9 cellular contexts compared by ENCODE assay signal in the genomic region with DNA sequence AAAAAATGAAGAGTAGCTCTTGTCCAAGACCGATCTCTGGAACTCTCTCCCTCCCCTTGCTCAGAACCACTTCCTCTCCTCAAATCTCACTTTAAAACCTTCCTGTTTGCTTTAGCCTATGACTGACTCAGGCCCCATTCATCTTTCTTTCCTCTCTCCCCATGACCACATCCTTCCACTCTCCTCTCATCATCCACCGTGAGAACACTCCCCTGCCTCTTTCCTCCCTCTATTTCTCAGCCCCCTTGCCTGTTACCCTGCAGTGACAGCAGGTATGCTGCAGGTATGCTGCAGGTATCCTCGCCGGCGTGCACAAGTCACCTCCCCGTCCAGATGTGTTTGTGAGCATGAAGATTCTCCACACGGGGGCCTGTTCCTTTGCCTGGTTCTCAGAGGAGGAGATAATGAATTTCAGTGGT.
DNase-seq lines count a peak whose midpoint lies in the region; ATAC-seq and TF ChIP-seq lines count a peak whose summit lies in the region.
"Had no signal": no experiment of that assay in that cellular context is flagged by ENCODE, and none has a peak within 500 bp of the region (broad histone marks: within the 10 kb centered on the region; RNA-seq: fewer than 3 reads in every experiment).

No MANE protein-coding gene starts in this region.

- H3F3A ChIP-seq in GM23248 (ENCODE audit: insufficient read depth), result no peaks in the 10 kb centered on the region
- H3F3A ChIP-seq in SK-N-SH (replicated peaks; ENCODE audit: insufficient read depth), result peaks cover 25% of the 10 kb centered on the region

- no peak for TF ChIP-seq RAD21 in SK-N-SH (IDR thresholded peaks at IDR 0.05; ENCODE audit: low read length)

- CTCF ChIA-PET in SK-N-SH (lab: Yijun Ruan, JAX), result interaction anchor here (0.6 to 1.4 kb wide), 2 partner anchors 12 to 184 kb away, joined by 3 to 4 read pairs; no protein-coding TSS in a partner anchor

- H3K36me3 Mint-ChIP-seq in immature natural killer cell, result no peaks in the 10 kb centered on the region

- H3K9me3 Mint-ChIP-seq in immature natural killer cell, result no peaks in the 10 kb centered on the region

- no peaks in the 10 kb centered on the region for H3K27me3 Mint-ChIP-seq in immature natural killer cell (ENCODE audit: low read depth in 3 of 3)

- peaks cover 10 to 32% (median 14%) of the 10 kb centered on the region in 10 experiments for H3K4me1 ChIP-seq in BLaER1 treated with 17β-estradiol and CSF1 and Interleukin-3, amounts not matched to agents 10 nM and 100 nM
- H3K4me1 ChIP-seq in GM23248 (ENCODE audit: insufficient read depth) (peaks cover 11% of the 10 kb centered on the region), SK-N-SH (ENCODE audit: control insufficient read depth in 1 of 2, insufficient read depth in 2 of 2, low read depth in 1 of 2, low read length in 1 of 2) (peaks cover 0 to 14% of the 10 kb centered on the region in 2 experiments; a peak in 1 of 4 replicates)

- peak overlapping the region; percentile 46; the same call in 1 of the 2 replicates for H2AFZ ChIP-seq in GM23248
- H2AFZ ChIP-seq in SK-N-SH (ENCODE audit: low read depth), result peak overlapping the region; percentile 52; the same call in 1 of the 2 replicates

- H3K4me3 Mint-ChIP-seq in immature natural killer cell, result peak overlapping the region; percentile 43 to 75 (median 72)

- H3K27me3 ChIP-seq in BLaER1 treated with 17β-estradiol and CSF1 and Interleukin-3, amounts not matched to agents 10 nM and 100 nM, result no peaks in the 10 kb centered on the region
- H3K27me3 ChIP-seq in GM23248 (replicated peaks; ENCODE audit: insufficient read depth), result no peaks in the 10 kb centered on the region
- no peaks in the 10 kb centered on the region for H3K27me3 ChIP-seq in SK-N-SH (ENCODE audit: insufficient read depth)

- DNase-seq in GM23248, result peak; percentile 76
- DNase-seq in SK-N-SH, result no peak
- DNase-seq in immature natural killer cell, result peak in 2 of 3 donors; percentile 2 to 22
- DNase-seq in Ammon's horn (ENCODE audit: low spot score), result no peak
- DNase-seq in superior temporal gyrus (ENCODE audit: extremely low spot score), result no peak
- no peak for DNase-seq in NCI-H2196 treated with DMSO at 0.1 percent for 48 hours (lab: John Stamatoyannopoulos, UW; ENCODE audit: unreplicated experiment)
- DNase-seq: NCI-H774 had no signal

- no peaks in the 10 kb centered on the region for H3K36me3 ChIP-seq in BLaER1 treated with 17β-estradiol and CSF1 and Interleukin-3, amounts not matched to agents 10 nM and 100 nM
- H3K36me3 ChIP-seq in GM23248 (ENCODE audit: low read depth) (no peaks in the 10 kb centered on the region), SK-N-SH (replicated peaks in 1 of 2; ENCODE audit: control insufficient read depth in 1 of 2, insufficient read depth in 2 of 2, low read length in 1 of 2) (no peaks in the 10 kb centered on the region)

- POLR2A ChIA-PET in SK-N-SH (lab: Yijun Ruan, JAX), result no interaction called here

- no peaks in the 10 kb centered on the region for H3K9me3 ChIP-seq in BLaER1 treated with 17β-estradiol and CSF1 and Interleukin-3, amounts not matched to agents 10 nM and 100 nM (replicated peaks in 1 of 11)
- no peaks in the 10 kb centered on the region for H3K9me3 ChIP-seq in GM23248 (ENCODE audit: low read depth)
- no peaks in the 10 kb centered on the region for H3K9me3 ChIP-seq in SK-N-SH

- peak in 1 of 2 experiments; percentile 71; a peak in 1 of 4 replicates for TF ChIP-seq EP300 in SK-N-SH (IDR thresholded peaks at IDR 0.05; ENCODE audit: borderline replicate concordance in 1 of 2, low read depth in 1 of 2, low read length in 1 of 2)

- no peak overlapping the region for H3K9ac ChIP-seq in BLaER1 treated with 17β-estradiol and CSF1 and Interleukin-3, amounts not matched to agents 10 nM and 100 nM
- no peak overlapping the region for H3K9ac ChIP-seq in GM23248
- peak overlapping the region; percentile 24; the same call in 1 of the 2 replicates for H3K9ac ChIP-seq in SK-N-SH

- H3K79me2 ChIP-seq in GM23248 (ENCODE audit: insufficient read depth), result no peaks in the 10 kb centered on the region
- no peaks in the 10 kb centered on the region for H3K79me2 ChIP-seq in SK-N-SH (ENCODE audit: insufficient read depth)

- H3K27ac ChIP-seq in BLaER1 treated with 17β-estradiol and CSF1 and Interleukin-3, amounts not matched to agents 10 nM and 100 nM, result no peak overlapping the region
- H3K27ac ChIP-seq in GM23248 (peak overlapping the region; percentile 46), SK-N-SH (ENCODE audit: low read depth in 2 of 2, low read length in 1 of 2) (peak overlapping the region in 1 of 2 experiments; percentile 93; a peak in 2 of 4 replicates)

- no peak overlapping the region for H3K4me3 ChIP-seq in BLaER1 treated with 17β-estradiol and CSF1 and Interleukin-3, amounts not matched to agents 10 nM and 100 nM
- H3K4me3 ChIP-seq in GM23248 (no peak overlapping the region), SK-N-SH (ENCODE audit: low read depth in 2 of 2, low read length in 1 of 2) (no peak overlapping the region)

- H3K9me2 ChIP-seq in GM23248 (ENCODE audit: insufficient read depth), result no peaks in the 10 kb centered on the region
- H3K9me2 ChIP-seq in SK-N-SH, result no peaks in the 10 kb centered on the region

- in situ Hi-C loops in GM23248 (cut with MboI), result no loop called here

- ATAC-seq in HG02759 (IDR thresholded peaks at IDR 0.05; ENCODE audit: unreplicated experiment), result no peak

- peak overlapping the region in 5 of 6 donors; percentile 8 to 86 (median 56) for H3K27ac Mint-ChIP-seq in immature natural killer cell

- H3K4me2 ChIP-seq in BLaER1 treated with 17β-estradiol and CSF1 and Interleukin-3, amounts not matched to agents 10 nM and 100 nM, result peak overlapping the region; percentile 10 to 70 (median 59)
- peak overlapping the region; percentile 45 for H3K4me2 ChIP-seq in GM23248 (ENCODE audit: unreplicated experiment)
- peak overlapping the region; percentile 34; the same call in 1 of the 2 replicates for H3K4me2 ChIP-seq in SK-N-SH

- peaks cover 19 to 36% of the 10 kb centered on the region in 2 donors for H3K4me1 Mint-ChIP-seq in immature natural killer cell

- H4K20me1 ChIP-seq in BLaER1 treated with 17β-estradiol and CSF1 and Interleukin-3, amounts not matched to agents 10 nM and 100 nM, result no peaks in the 10 kb centered on the region
- H4K20me1 ChIP-seq in GM23248 (ENCODE audit: insufficient read depth) (no peaks in the 10 kb centered on the region), SK-N-SH (ENCODE audit: insufficient read depth) (no peaks in the 10 kb centered on the region)

- 45 to 54% methylated on average over 7 of the region's 7 CpGs for WGBS in GM23248 (ENCODE audit: low coverage in 1 of 2, low lambda C conversion rate in 2 of 2, missing lambda C conversion rate in 2 of 2), 2 experiments
- WGBS in SK-N-SH (ENCODE audit: low lambda C conversion rate), result 61% methylated on average over 7 of the region's 7 CpGs

- TF ChIP-seq CTCF in SK-N-SH (IDR thresholded peaks at IDR 0.05), result no peak; the same call in 1 of the 2 replicates

TF ChIP-seq in SK-N-SH, 30 proteins besides CTCF, POLR2A, EP300 and RAD21 (continues in another document):
- TF ChIP-seq SMC3 (IDR thresholded peaks at IDR 0.05; ENCODE audit: low read depth, low read length) (no peak), GABPA (IDR thresholded peaks at IDR 0.05; ENCODE audit: low read depth) (0 out of 2 replicates have a peak, but pooled peaks have one; percentile 21), RFX5 (IDR thresholded peaks at IDR 0.05; ENCODE audit: low read length) (no peak), YY1 (IDR thresholded peaks at IDR 0.05; ENCODE audit: low read depth) (no peak), MXI1 (IDR thresholded peaks at IDR 0.05; ENCODE audit: low read depth, low read length) (no peak), FOXM1 (IDR thresholded peaks at IDR 0.05; ENCODE audit: low read depth) (no peak), POLR2AphosphoS5 (IDR thresholded peaks at IDR 0.05; ENCODE audit: low read depth, low read length) (no peak), MEF2A (IDR thresholded peaks at IDR 0.05; ENCODE audit: borderline replicate concordance, low read depth) (no peak), FOSL2 (IDR thresholded peaks at IDR 0.05; ENCODE audit: borderline replicate concordance, low read depth) (peak; percentile 50; the same call in 1 of the 2 replicates), JUND (IDR thresholded peaks at IDR 0.05) (no peak; the same call in 1 of the 2 replicates), NRF1 (IDR thresholded peaks at IDR 0.05; ENCODE audit: low read depth, low read length) (no peak), FOXJ3 (CRISPR knock-in tag; IDR thresholded peaks at IDR 0.05) (no peak), TEAD4 (IDR thresholded peaks at IDR 0.05; ENCODE audit: borderline replicate concordance, insufficient read depth) (no peak), RCOR1 (IDR thresholded peaks at IDR 0.05; ENCODE audit: low read length) (no peak)
- TF ChIP-seq, protein P1, sequence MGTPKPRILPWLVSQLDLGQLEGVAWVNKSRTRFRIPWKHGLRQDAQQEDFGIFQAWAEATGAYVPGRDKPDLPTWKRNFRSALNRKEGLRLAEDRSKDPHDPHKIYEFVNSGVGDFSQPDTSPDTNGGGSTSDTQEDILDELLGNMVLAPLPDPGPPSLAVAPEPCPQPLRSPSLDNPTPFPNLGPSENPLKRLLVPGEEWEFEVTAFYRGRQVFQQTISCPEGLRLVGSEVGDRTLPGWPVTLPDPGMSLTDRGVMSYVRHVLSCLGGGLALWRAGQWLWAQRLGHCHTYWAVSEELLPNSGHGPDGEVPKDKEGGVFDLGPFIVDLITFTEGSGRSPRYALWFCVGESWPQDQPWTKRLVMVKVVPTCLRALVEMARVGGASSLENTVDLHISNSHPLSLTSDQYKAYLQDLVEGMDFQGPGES (IDR thresholded peaks at IDR 0.05; ENCODE audit: low read depth, low read length), result no peak
- TF ChIP-seq, protein P2, sequence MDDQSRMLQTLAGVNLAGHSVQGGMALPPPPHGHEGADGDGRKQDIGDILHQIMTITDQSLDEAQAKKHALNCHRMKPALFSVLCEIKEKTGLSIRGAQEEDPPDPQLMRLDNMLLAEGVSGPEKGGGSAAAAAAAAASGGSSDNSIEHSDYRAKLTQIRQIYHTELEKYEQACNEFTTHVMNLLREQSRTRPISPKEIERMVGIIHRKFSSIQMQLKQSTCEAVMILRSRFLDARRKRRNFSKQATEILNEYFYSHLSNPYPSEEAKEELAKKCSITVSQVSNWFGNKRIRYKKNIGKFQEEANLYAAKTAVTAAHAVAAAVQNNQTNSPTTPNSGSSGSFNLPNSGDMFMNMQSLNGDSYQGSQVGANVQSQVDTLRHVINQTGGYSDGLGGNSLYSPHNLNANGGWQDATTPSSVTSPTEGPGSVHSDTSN (IDR thresholded peaks at IDR 0.05), result peak; percentile 61; the same call in 1 of the 2 replicates
- TF ChIP-seq, protein P3, sequence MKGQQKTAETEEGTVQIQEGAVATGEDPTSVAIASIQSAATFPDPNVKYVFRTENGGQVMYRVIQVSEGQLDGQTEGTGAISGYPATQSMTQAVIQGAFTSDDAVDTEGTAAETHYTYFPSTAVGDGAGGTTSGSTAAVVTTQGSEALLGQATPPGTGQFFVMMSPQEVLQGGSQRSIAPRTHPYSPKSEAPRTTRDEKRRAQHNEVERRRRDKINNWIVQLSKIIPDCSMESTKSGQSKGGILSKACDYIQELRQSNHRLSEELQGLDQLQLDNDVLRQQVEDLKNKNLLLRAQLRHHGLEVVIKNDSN (IDR thresholded peaks at IDR 0.05; ENCODE audit: borderline replicate concordance, low read depth), result no peak

Comparison
In these comparisons a context has a peak if more than half of its experiments do, and no peak if none do; other contexts are left out.
1. DNase-seq: peak in GM23248 (single experiment) and immature natural killer cell (2 of 3); none in SK-N-SH (single experiment), Ammon's horn (single experiment), superior temporal gyrus (single experiment) and NCI-H2196 treated with DMSO at 0.1 percent for 48 hours (single experiment).
2. Peak in every context shown above with its lines, with median percentiles within 50 percentile points of each other: H3K4me2 ChIP-seq.